Comparison of ENCODE assay signal across 14 cellular contexts in genomic region chr10:131041361-131041916, GRCh38.
"Had no signal": no experiment of that assay in that cellular context is flagged by ENCODE, and none has a peak within 500 bp of the region (broad histone marks: within the 10 kb centered on the region; RNA-seq: fewer than 3 reads in every experiment).

No MANE protein-coding gene starts in this region.

- H3K4me3 Mint-ChIP-seq: activated CD4-positive, alpha-beta T cell treated with anti-CD3 and anti-CD28 coated beads, Interleukin-2, amount 10 ng/mL, durations not matched to agents 24 days and 14 days; activated CD8-positive, alpha-beta T cell treated with anti-CD3 and anti-CD28 coated beads, Interleukin-2, amount 10 ng/mL, durations not matched to agents 7 days and 5 days; activated naive CD8-positive, alpha-beta T cell; neural crest cell had no signal

- H3K4me1 Mint-ChIP-seq: activated CD4-positive, alpha-beta T cell treated with anti-CD3 and anti-CD28 coated beads, Interleukin-2, amount 10 ng/mL, durations not matched to agents 24 days and 14 days; neural crest cell had no signal

- H3K27ac Mint-ChIP-seq: activated CD4-positive, alpha-beta T cell treated with anti-CD3 and anti-CD28 coated beads, Interleukin-2, amount 10 ng/mL, durations not matched to agents 24 days and 14 days; activated CD8-positive, alpha-beta T cell treated with anti-CD3 and anti-CD28 coated beads, Interleukin-2, amount 10 ng/mL, durations not matched to agents 7 days and 5 days; activated naive CD8-positive, alpha-beta T cell had no signal

- H3K36me3 Mint-ChIP-seq: activated naive CD8-positive, alpha-beta T cell had no signal

- DNase-seq: activated CD4-positive, alpha-beta T cell treated with anti-CD3 and anti-CD28 coated beads, Interleukin-2, amount 10 ng/mL, durations not matched to agents 24 days and 14 days; activated CD4-positive, CD25-positive, alpha-beta regulatory T cell; activated CD8-positive, alpha-beta T cell treated with anti-CD3 and anti-CD28 coated beads, Interleukin-2, amount 10 ng/mL, durations not matched to agents 7 days and 5 days; activated gamma-delta T cell treated with Interleukin-2 at 50 U/mL for 16 hours; amniotic stem cell; left lung; mammary epithelial cell; stomach; testis; upper lobe of left lung had no signal

- H3K9me3 Mint-ChIP-seq: activated CD4-positive, alpha-beta T cell treated with anti-CD3 and anti-CD28 coated beads, Interleukin-2, amount 10 ng/mL, durations not matched to agents 24 days and 14 days had no signal

- ATAC-seq: activated CD8-positive, alpha-beta T cell treated with anti-CD3 and anti-CD28 coated beads, Interleukin-2, amount 10 ng/mL, durations not matched to agents 7 days and 5 days; esophagus mucosa; left lung; sciatic nerve had no signal

- H3K27me3 Mint-ChIP-seq: activated CD4-positive, alpha-beta T cell treated with anti-CD3 and anti-CD28 coated beads, Interleukin-2, amount 10 ng/mL, durations not matched to agents 24 days and 14 days had no signal
